8 cellular contexts compared by ENCODE assay signal in the genomic region with DNA sequence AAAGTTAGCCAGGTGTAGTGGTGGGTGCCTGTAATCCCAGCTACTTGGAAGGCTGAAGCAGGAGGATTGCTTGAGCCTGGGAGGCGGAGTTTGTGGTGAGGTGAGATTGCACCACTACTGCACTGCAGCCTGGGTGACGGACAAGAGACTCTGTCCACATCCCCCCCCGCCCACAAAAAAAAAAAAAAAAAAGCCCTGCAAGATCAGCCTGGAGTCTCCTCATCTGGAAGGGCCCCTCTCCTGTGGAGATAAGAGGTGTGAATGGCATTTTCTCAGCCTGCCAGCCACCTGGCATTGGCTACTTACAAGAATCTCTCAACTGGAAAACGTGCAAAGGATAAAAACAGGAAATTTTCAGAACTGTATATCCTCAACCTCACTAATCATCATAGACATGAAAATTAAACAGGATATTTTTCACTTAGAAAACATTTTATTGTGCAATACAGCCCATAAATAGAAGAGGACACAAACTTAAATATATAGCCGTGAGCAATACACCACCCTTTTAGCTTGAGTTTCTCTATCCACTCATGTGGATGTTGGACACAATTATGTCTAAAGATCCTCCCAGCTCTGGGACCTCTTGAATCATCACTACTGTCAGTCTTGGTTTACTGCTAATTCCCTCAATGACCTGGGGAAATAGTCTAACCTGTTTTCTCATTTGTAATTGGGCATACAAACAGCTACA. TPM values are rescaled to one million over a fixed set of nuclear protein-coding genes. Genes with fewer than 3 reads are reported as not detected.
A peak's percentile ranks its signal among the peaks of the same experiment; 100 is the strongest.
DNase-seq lines count a peak whose midpoint lies in the region; ATAC-seq, FAIRE-seq and TF ChIP-seq lines count a peak whose summit lies in the region.

No MANE protein-coding gene starts in this region.

- peak; percentile 75 for ATAC-seq in K562
- ATAC-seq in omental fat pad (ENCODE audit: low FRiP score): peak; percentile 68
- no peak for ATAC-seq in right cardiac atrium

- no peak for TF ChIP-seq EP300 in K562 (IDR thresholded peaks at IDR 0.05; ENCODE audit: low read length)

- H3K9me3 ChIP-seq in K562 (replicated peaks; ENCODE audit: control insufficient read depth, insufficient read depth, low read depth, low read length) (no peaks in the 10 kb centered on the region), right cardiac atrium (ENCODE audit: control insufficient read depth, low read length) (no peaks in the 10 kb centered on the region)

- no peaks in the 10 kb centered on the region for H3K36me3 ChIP-seq in K562 (ENCODE audit: control insufficient read depth, insufficient read depth, low read length)

- TF ChIP-seq RAD21 in K562 (CRISPR knock-in tag; conservative IDR thresholded peaks at IDR 0.05 in 1 of 2, IDR thresholded peaks at IDR 0.05 in 1 of 2): no peak

- in situ Hi-C loops in K562 (cut with MboI): no loop called here

- no peak overlapping the region for H3K9ac ChIP-seq in K562 (ENCODE audit: insufficient read depth in 1 of 2, low read depth in 2 of 2, low read length in 2 of 2)

- H4K20me1 ChIP-seq in K562 (replicated peaks; ENCODE audit: control insufficient read depth, insufficient read depth, low read length): no peaks in the 10 kb centered on the region; the same call in 1 of the 2 replicates

- TF ChIP-seq POLR2A in K562 (conservative IDR thresholded peaks at IDR 0.05): no peak

- POLR2A ChIA-PET in K562 (lab: Yijun Ruan, JAX): interaction anchor here (0.7 to 1.6 kb wide), 3 partner anchors 9 to 364 kb away, joined by 3 to 6 read pairs (median 4); a partner anchor contains a TSS

- no peak overlapping the region for H2AFZ ChIP-seq in K562 (ENCODE audit: low read depth, low read length)

- H3K4me1 ChIP-seq in K562 (replicated peaks in 1 of 2; ENCODE audit: control insufficient read depth in 2 of 2, insufficient read depth in 2 of 2, low read length in 2 of 2) (peaks cover 0 to 10% of the 10 kb centered on the region in 2 experiments; a peak in 3 of 5 replicates), right cardiac atrium (ENCODE audit: control insufficient read depth, insufficient read depth, low read length) (peaks cover 7% of the 10 kb centered on the region)

- H3K27me3 ChIP-seq in K562 (ENCODE audit: control insufficient read depth in 2 of 2, insufficient read depth in 2 of 2, low read length in 2 of 2): peaks cover 40 to 58% of the 10 kb centered on the region in 2 experiments
- no peaks in the 10 kb centered on the region for H3K27me3 ChIP-seq in right cardiac atrium (ENCODE audit: control insufficient read depth, insufficient read depth)

- intact Hi-C loops in K562 (cut with micrococcal nuclease) (no loop called here), right cardiac atrium (cut with DNase I) (no loop called here)

- no peaks in the 10 kb centered on the region for H3K79me2 ChIP-seq in K562 (ENCODE audit: control insufficient read depth, insufficient read depth, low read length)

- peak; percentile 26 for DNase-seq in DMS79 treated with DMSO at 0.1 percent for 48 hours (lab: John Stamatoyannopoulos, UW)
- peak; percentile 86 for DNase-seq in MV-4-11 (lab: John Stamatoyannopoulos, UW)
- peak in 1 of 4 experiments; percentile 31 for DNase-seq in K562 (ENCODE audit: extremely low read depth in 1 of 4, low spot score in 3 of 4)
- no peak for DNase-seq in omental fat pad (ENCODE audit: low spot score)
- DNase-seq in NCI-H1105 treated with DMSO at 0.1 percent for 48 hours (lab: John Stamatoyannopoulos, UW): no peak
- no peak for DNase-seq in cerebellar cortex (ENCODE audit: low spot score)
- no peak for DNase-seq in right cardiac atrium
- DNase-seq in effector CD4-positive, alpha-beta T cell: no peak

- H3K4me2 ChIP-seq in K562 (ENCODE audit: insufficient read depth, low read length): no peak overlapping the region

- 5% methylated on average over 4 of the region's 5 CpGs for WGBS in K562 (ENCODE audit: insufficient coverage, low coverage, missing lambda C conversion rate)
- WGBS in right cardiac atrium: 53% methylated on average over 5 of the region's 5 CpGs

- H3K4me3 ChIP-seq in K562 (no peak overlapping the region), right cardiac atrium (ENCODE audit: low read length) (no peak overlapping the region)

- no TSS peak for BruUV-seq in K562 (replicated peaks; lab: Mats Ljungman, UMichigan)

- TF ChIP-seq CTCF in K562 (IDR thresholded peaks at IDR 0.05 in 2 of 3, conservative IDR thresholded peaks at IDR 0.05 in 1 of 3; ENCODE audit: insufficient read depth in 2 of 3, low read depth in 1 of 3, low read length in 3 of 3): no peak
- TF ChIP-seq CTCF in omental fat pad (IDR thresholded peaks at IDR 0.05): no peak

- no peak for FAIRE-seq in K562 (lab: Jason Lieb, UNC)

- CTCF ChIA-PET in K562 (lab: Yijun Ruan, JAX; ENCODE audit: low intra/inter-chr PET ratio): no interaction called here

- H3K9me1 ChIP-seq in K562 (ENCODE audit: control insufficient read depth, insufficient read depth, low read length): no peaks in the 10 kb centered on the region

- H3K27ac ChIP-seq in K562 (ENCODE audit: extremely low read depth, low read depth, low read length) (no peak overlapping the region), right cardiac atrium (ENCODE audit: low read length) (no peak overlapping the region)

TF ChIP-seq in K562, 482 proteins besides CTCF, POLR2A, EP300 and RAD21 (continues in another document):
- TF ChIP-seq CBX1 (IDR thresholded peaks at IDR 0.05; ENCODE audit: low read depth): no peak
- TF ChIP-seq TSC22D4 (tag; IDR thresholded peaks at IDR 0.05): no peak
- TF ChIP-seq ATF7 (IDR thresholded peaks at IDR 0.05): 0 out of 2 replicates have a peak, but pooled peaks have one; percentile 13
- peak; percentile 70 for TF ChIP-seq CEBPG (CRISPR knock-in tag; IDR thresholded peaks at IDR 0.05)
- peak; percentile 67 to 85; a peak in 3 of 4 replicates for TF ChIP-seq CEBPG (tag; conservative IDR thresholded peaks at IDR 0.05 in 1 of 2, IDR thresholded peaks at IDR 0.05 in 1 of 2)
- no peak for TF ChIP-seq ZNF184 (CRISPR knock-in tag; IDR thresholded peaks at IDR 0.05)
- TF ChIP-seq CEBPB (tag; IDR thresholded peaks at IDR 0.05): peak; percentile 85
- peak; percentile 94 for TF ChIP-seq ZNF384 (IDR thresholded peaks at IDR 0.05; ENCODE audit: low read depth, low read length)
- no peak for TF ChIP-seq MYNN (IDR thresholded peaks at IDR 0.05)
- no peak for TF ChIP-seq MYNN (CRISPR knock-in tag; IDR thresholded peaks at IDR 0.05)
- TF ChIP-seq, protein P1, sequence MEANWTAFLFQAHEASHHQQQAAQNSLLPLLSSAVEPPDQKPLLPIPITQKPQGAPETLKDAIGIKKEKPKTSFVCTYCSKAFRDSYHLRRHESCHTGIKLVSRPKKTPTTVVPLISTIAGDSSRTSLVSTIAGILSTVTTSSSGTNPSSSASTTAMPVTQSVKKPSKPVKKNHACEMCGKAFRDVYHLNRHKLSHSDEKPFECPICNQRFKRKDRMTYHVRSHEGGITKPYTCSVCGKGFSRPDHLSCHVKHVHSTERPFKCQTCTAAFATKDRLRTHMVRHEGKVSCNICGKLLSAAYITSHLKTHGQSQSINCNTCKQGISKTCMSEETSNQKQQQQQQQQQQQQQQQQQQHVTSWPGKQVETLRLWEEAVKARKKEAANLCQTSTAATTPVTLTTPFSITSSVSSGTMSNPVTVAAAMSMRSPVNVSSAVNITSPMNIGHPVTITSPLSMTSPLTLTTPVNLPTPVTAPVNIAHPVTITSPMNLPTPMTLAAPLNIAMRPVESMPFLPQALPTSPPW (CRISPR knock-in tag; IDR thresholded peaks at IDR 0.05): peak; percentile 87

RNA-seq across cellular contexts. Expression of a gene that starts 11.3 kb away (rescaled TPM):
- 0.95 TPM in 1 of 2 replicates, not detected in the other for total RNA-seq in K562 (2011; cell fraction: chromatin; rRNA removed; ENCODE audit: low replicate concordance)
- 0.17 and 0.66 TPM in 2 replicates for total RNA-seq in K562 (2011; cell fraction: nucleolus; rRNA removed)
- 0.38 TPM in 1 of 2 replicates, not detected in the other for total RNA-seq in K562 (2011; cell fraction: nucleoplasm; rRNA removed)
- total RNA-seq in K562 (2014; rRNA removed) (0.78 and 1.0 TPM in 2 replicates), K562 (2014; rRNA removed; fragmentation: Illumina TruSeq; extraction: Trizol) (0.33 and 0.35 TPM in 2 replicates), K562 (2015; rRNA removed; fragmentation: Illumina TruSeq; extraction: Trizol) (0.19 and 0.36 TPM in 2 replicates), K562 (2021) (0.53 and 0.83 TPM in 2 replicates), omental fat pad (100 to 1,000 TPM in 1 of 4 donors, 10 to 100 TPM in 3; 45.6 to 141 (median 72.5) TPM), right cardiac atrium (1 to 10 TPM; 5.3 to 8.7 (median 7.4) TPM)
- polyA plus RNA-seq in K562 (2011; rRNA removed) (0.45 and 0.64 TPM in 2 replicates), K562 (2014; fragmentation: Illumina TruSeq; extraction: Trizol) (0.26 and 0.45 TPM in 2 replicates), K562 (2014; fragmentation: Nextera tagmentation; extraction: Ambion mirVana) (not detected), K562 (2014; rRNA removed) (0.36 and 1.2 TPM in 2 replicates), right cardiac atrium (11.5 TPM)
- polyA plus RNA-seq in K562 (2011; cell fraction: cytosol; rRNA removed): 0.81 and 0.88 TPM in 2 replicates
- polyA plus RNA-seq in K562 (2011; cell fraction: nucleus; rRNA removed): 0.71 and 0.73 TPM in 2 replicates
- polyA plus RNA-seq in K562 (2012): 0.59 and 0.89 TPM in 2 replicates
- polyA minus RNA-seq in K562 (2011; rRNA and poly(A)+ RNA removed): 0.48 and 0.53 TPM in 2 replicates
- polyA minus RNA-seq in K562 (2011; cell fraction: cytosol; rRNA and poly(A)+ RNA removed): 0.95 and 2.6 TPM in 2 replicates
- 1.1 TPM in 2 replicates for polyA minus RNA-seq in K562 (2011; cell fraction: nucleus; rRNA and poly(A)+ RNA removed)

RNA-seq across cellular contexts. Expression of a gene that starts 23.2 kb away (rescaled TPM):
- total RNA-seq in K562 (2011; cell fraction: chromatin; rRNA removed; ENCODE audit: low replicate concordance): not detected in 2 replicates
- total RNA-seq in K562 (2011; cell fraction: nucleolus; rRNA removed): not detected in 2 replicates
- not detected in 2 replicates for total RNA-seq in K562 (2011; cell fraction: nucleoplasm; rRNA removed)
- not detected in 2 replicates for total RNA-seq in K562 (2014; rRNA removed)
- total RNA-seq in K562 (2014; rRNA removed; fragmentation: Illumina TruSeq; extraction: Trizol): not detected in 2 replicates
- not detected in 2 replicates for total RNA-seq in K562 (2015; rRNA removed; fragmentation: Illumina TruSeq; extraction: Trizol)
- total RNA-seq in K562 (2021): not detected in 2 replicates
- polyA plus RNA-seq in K562 (2011; rRNA removed): not detected in 2 replicates
- polyA plus RNA-seq in K562 (2011; cell fraction: cytosol; rRNA removed): not detected in 2 replicates
- not detected in 2 replicates for polyA plus RNA-seq in K562 (2011; cell fraction: nucleus; rRNA removed)
- polyA plus RNA-seq in K562 (2012): 0.20 and 0.22 TPM in 2 replicates
- polyA plus RNA-seq in K562 (2014; fragmentation: Illumina TruSeq; extraction: Trizol): not detected in 2 replicates
- polyA plus RNA-seq in K562 (2014; fragmentation: Nextera tagmentation; extraction: Ambion mirVana): not detected
- not detected in 2 replicates for polyA plus RNA-seq in K562 (2014; rRNA removed)
- polyA minus RNA-seq in K562 (2011; rRNA and poly(A)+ RNA removed): not detected in 2 replicates
- polyA minus RNA-seq in K562 (2011; cell fraction: cytosol; rRNA and poly(A)+ RNA removed): not detected in 2 replicates
- polyA minus RNA-seq in K562 (2011; cell fraction: nucleus; rRNA and poly(A)+ RNA removed): not detected in 2 replicates
- under 1 TPM in 3 of 4 donors, not detected in 1; 0.44 to 0.96 (median 0.74) TPM for total RNA-seq in omental fat pad
- total RNA-seq in right cardiac atrium: under 1 TPM; 0.26 to 0.53 (median 0.37) TPM
- polyA plus RNA-seq in right cardiac atrium: 0.27 TPM

Comparison
In these comparisons a context has a peak if more than half of its experiments do, and no peak if none do; other contexts are left out.
1. DNase-seq: peak in DMS79 treated with DMSO at 0.1 percent for 48 hours (single experiment) and MV-4-11 (single experiment); none in omental fat pad (single experiment), NCI-H1105 treated with DMSO at 0.1 percent for 48 hours (single experiment), cerebellar cortex (single experiment), right cardiac atrium (0 of 3) and effector CD4-positive, alpha-beta T cell (single experiment).
2. ATAC-seq: peak in K562 (single experiment) and omental fat pad (single experiment); none in right cardiac atrium (0 of 2).
3. RNA of a gene that starts 11.3 kb away (total RNA-seq): 45.6 to 141 TPM in omental fat pad; 5.3 to 8.7 TPM in right cardiac atrium and 0.17 to 1.0 TPM in K562; every median in the first group is over 4 times any median in the second.